In genomic region chr15:27967541-27967940, GRCh38 we compare ENCODE assay signal across 22 cellular contexts.
"Had no signal": no experiment of that assay in that cellular context is flagged by ENCODE, and none has a peak within 500 bp of the region (broad histone marks: within the 10 kb centered on the region; RNA-seq: fewer than 3 reads in every experiment).

No MANE protein-coding gene starts in this region.

- H3K27me3 ChIP-seq: colonic mucosa, dorsolateral prefrontal cortex, esophagus squamous epithelium, foreskin keratinocyte, gastrocnemius medialis, gastroesophageal sphincter, heart left ventricle, heart right ventricle had no signal

- H3K27ac ChIP-seq: colonic mucosa, dorsolateral prefrontal cortex, epithelial cell of prostate, esophagus squamous epithelium, foreskin keratinocyte, gastrocnemius medialis, gastroesophageal sphincter, heart left ventricle, heart right ventricle had no signal

- DNase-seq: colonic mucosa; cortex of kidney; dermis blood vessel endothelial cell; dorsolateral prefrontal cortex; effector CD4-positive, alpha-beta T cell; effector CD8-positive, alpha-beta T cell; effector memory CD4-positive, alpha-beta T cell; effector memory CD8-positive, alpha-beta T cell; endodermal cell; erythroblast; esophagus squamous epithelium; foreskin fibroblast; foreskin keratinocyte; foreskin melanocyte; gastrocnemius medialis; glutamatergic neuron; head of caudate nucleus; heart left ventricle; heart right ventricle had no signal

- H3K4me3 ChIP-seq: colonic mucosa, dorsolateral prefrontal cortex, esophagus squamous epithelium, gastrocnemius medialis, gastroesophageal sphincter, heart left ventricle, heart right ventricle had no signal

- ATAC-seq: effector memory CD8-positive, alpha-beta T cell; esophagus mucosa; foreskin keratinocyte; gastrocnemius medialis; gastroesophageal sphincter; heart left ventricle; heart right ventricle had no signal

- H3K4me1 ChIP-seq: colonic mucosa, esophagus squamous epithelium, foreskin keratinocyte, gastrocnemius medialis, gastroesophageal sphincter, heart left ventricle, heart right ventricle had no signal

- H3K36me3 ChIP-seq: colonic mucosa, esophagus squamous epithelium, gastrocnemius medialis, gastroesophageal sphincter, heart left ventricle, heart right ventricle had no signal

- H3K9me3 ChIP-seq: colonic mucosa, esophagus squamous epithelium, gastrocnemius medialis, gastroesophageal sphincter had no signal
